Comparison of ENCODE assay signal across 18 cellular contexts in genomic region chr14:69741055-69741454, GRCh38. TPM values are rescaled to one million over a fixed set of nuclear protein-coding genes. Genes with fewer than 3 reads are reported as not detected.
DNase-seq lines count a peak whose midpoint lies in the region; ATAC-seq, FAIRE-seq and TF ChIP-seq lines count a peak whose summit lies in the region.
"Had no signal": no experiment of that assay in that cellular context is flagged by ENCODE, and none has a peak within 500 bp of the region (broad histone marks: within the 10 kb centered on the region; RNA-seq: fewer than 3 reads in every experiment).

No MANE protein-coding gene starts in this region.

- H3K27ac ChIP-seq in epithelial cell of prostate (peak overlapping the region; percentile 70), HepG2 (ENCODE audit: extremely low read length, insufficient read depth, low read length) (no peak overlapping the region)
- H3K27ac ChIP-seq in CD4-positive, alpha-beta T cell (ENCODE audit: low read depth, low read length): no peak overlapping the region
- H3K27ac ChIP-seq: BLaER1 treated with 17β-estradiol and CSF1 and Interleukin-3, amounts not matched to agents 10 nM and 100 nM; KMS-11; SJSA1 had no signal

- H3K4me3 Mint-ChIP-seq in CD4-positive, alpha-beta T cell: no peak overlapping the region

- peaks cover 2% of the 10 kb centered on the region for H3K9me3 Mint-ChIP-seq in CD4-positive, alpha-beta T cell

- peaks cover 1% of the 10 kb centered on the region for H3K27me3 Mint-ChIP-seq in CD4-positive, alpha-beta T cell

- TF ChIP-seq RAD21 in HepG2 (CRISPR knock-in tag; IDR thresholded peaks at IDR 0.05): no peak

- WGBS in HepG2 (ENCODE audit: low lambda C conversion rate): 72% methylated on average over 1 of the region's 1 CpG

- peaks cover 10% of the 10 kb centered on the region for H3K9me3 ChIP-seq in HepG2 (ENCODE audit: low read length)
- no peaks in the 10 kb centered on the region for H3K9me3 ChIP-seq in CD4-positive, alpha-beta T cell (ENCODE audit: control insufficient read depth, low read length)
- H3K9me3 ChIP-seq: SJSA1 had no signal

- H3K9ac ChIP-seq in HepG2 (ENCODE audit: insufficient read depth, low read depth, low read length): no peak overlapping the region
- H3K9ac ChIP-seq: BLaER1 treated with 17β-estradiol and CSF1 and Interleukin-3, amounts not matched to agents 10 nM and 100 nM; KMS-11 had no signal

- H3K4me2 ChIP-seq in HepG2 (ENCODE audit: low read depth, low read length): no peak overlapping the region
- H3K4me2 ChIP-seq: BLaER1 treated with 17β-estradiol and CSF1 and Interleukin-3, amounts not matched to agents 10 nM and 100 nM; KMS-11 had no signal

- intact Hi-C loops in HepG2 (cut with micrococcal nuclease; ENCODE audit: unreplicated experiment): no loop called here
- intact Hi-C loops in CD4-positive, alpha-beta T cell (cut with DNase I, micrococcal nuclease): no loop called here

- TF ChIP-seq CTCF in HepG2 (CRISPR knock-in tag; IDR thresholded peaks at IDR 0.05): no peak
- TF ChIP-seq CTCF in CD4-positive, alpha-beta T cell (IDR thresholded peaks at IDR 0.05): no peak

- no peaks in the 10 kb centered on the region for H3K27me3 ChIP-seq in HepG2 (ENCODE audit: control insufficient read depth in 1 of 2, insufficient read depth in 2 of 2, low read length in 2 of 2)
- no peaks in the 10 kb centered on the region for H3K27me3 ChIP-seq in CD4-positive, alpha-beta T cell (ENCODE audit: control insufficient read depth, insufficient read depth, low read length)
- H3K27me3 ChIP-seq: BLaER1 treated with 17β-estradiol and CSF1 and Interleukin-3, amounts not matched to agents 10 nM and 100 nM; SJSA1 had no signal

- CTCF ChIA-PET in HepG2 (lab: Yijun Ruan, JAX; ENCODE audit: low intra/inter-chr PET ratio, low total read pairs): no interaction called here
- CTCF ChIA-PET in CD4-positive, alpha-beta T cell (lab: Charles Lee): no interaction called here

- no peaks in the 10 kb centered on the region for H4K20me1 ChIP-seq in HepG2 (ENCODE audit: insufficient read depth, low read length)
- H4K20me1 ChIP-seq: BLaER1 treated with 17β-estradiol and CSF1 and Interleukin-3, amounts not matched to agents 10 nM and 100 nM had no signal

- peaks cover 3% of the 10 kb centered on the region for H3K4me1 Mint-ChIP-seq in CD4-positive, alpha-beta T cell (ENCODE audit: low read depth)

- DNase-seq in activated CD8-positive, alpha-beta memory T cell treated with anti-CD3 and anti-CD28 coated beads for 24 hours: peak; percentile 1
- DNase-seq in activated CD8-positive, alpha-beta memory T cell treated with anti-CD3 and anti-CD28 coated beads, Interleukin-2, amount 50 U/mL, for 48 hours: no peak
- DNase-seq in epithelial cell of prostate (ENCODE audit: low read depth, low spot score) (no peak), HepG2 (ENCODE audit: low spot score) (peak; percentile 49), urothelium cell line (ENCODE audit: low spot score) (no peak)
- DNase-seq in CD4-positive, alpha-beta T cell: no peak
- DNase-seq: 8988T, DMS53, HCEC 1CT, NCI-H1930, NCI-H2171, NCI-H510A had no signal

- no peak for TF ChIP-seq POLR2A in HepG2 (IDR thresholded peaks at IDR 0.05; ENCODE audit: insufficient read depth in 1 of 2, low read depth in 2 of 2, low read length in 2 of 2)

- H3K4me1 ChIP-seq in HepG2 (ENCODE audit: insufficient read depth, low read length): peaks cover 30% of the 10 kb centered on the region
- H3K4me1 ChIP-seq: SJSA1 had no signal

- H3K36me3 ChIP-seq in HepG2 (replicated peaks in 1 of 2; ENCODE audit: control insufficient read depth in 1 of 2, insufficient read depth in 2 of 2, low read length in 2 of 2): no peaks in the 10 kb centered on the region
- H3K36me3 ChIP-seq: BLaER1 treated with 17β-estradiol and CSF1 and Interleukin-3, amounts not matched to agents 10 nM and 100 nM; SJSA1 had no signal

- POLR2A ChIA-PET in HepG2 (lab: Yijun Ruan, JAX): no interaction called here
- POLR2A ChIA-PET in CD4-positive, alpha-beta T cell (lab: Charles Lee): no interaction called here

- no TSS peak for BruUV-seq in HepG2 (replicated peaks; lab: Mats Ljungman, UMichigan)

- in situ Hi-C loops in HepG2 (cut with HindIII; ENCODE audit: extremely low pct_ligation_motif_present, low pct_unique_long_range_greater_than_20kb): no loop called here

- no peak for FAIRE-seq in HepG2 (lab: Jason Lieb, UNC)
- FAIRE-seq in urothelium cell line (lab: Jason Lieb, UNC): peak; percentile 89
- FAIRE-seq: RCC 7860 had no signal

- H3K79me2 ChIP-seq in HepG2 (ENCODE audit: insufficient read depth, low read length): no peaks in the 10 kb centered on the region

- no peak overlapping the region for H3K27ac Mint-ChIP-seq in CD4-positive, alpha-beta T cell

- H2AFZ ChIP-seq in HepG2 (ENCODE audit: low read length): no peak overlapping the region

- no peak overlapping the region for H3K4me3 ChIP-seq in HepG2 (replicated peaks in 1 of 3; ENCODE audit: insufficient read depth in 1 of 3, low read depth in 2 of 3, low read length in 3 of 3)
- H3K4me3 ChIP-seq: BLaER1 treated with 17β-estradiol and CSF1 and Interleukin-3, amounts not matched to agents 10 nM and 100 nM; SJSA1 had no signal

- ATAC-seq in HepG2 (no peak), HG03039 (IDR thresholded peaks at IDR 0.05; ENCODE audit: unreplicated experiment) (no peak), GM18907 (IDR thresholded peaks at IDR 0.05; ENCODE audit: unreplicated experiment) (no peak)
- no peak for ATAC-seq in CD4-positive, alpha-beta T cell (ENCODE audit: poor library complexity)

- H3K36me3 Mint-ChIP-seq in CD4-positive, alpha-beta T cell (ENCODE audit: low read depth): no peaks in the 10 kb centered on the region

- peak in 1 of 2 experiments; percentile 62; a peak in 1 of 4 replicates for TF ChIP-seq EP300 in HepG2 (IDR thresholded peaks at IDR 0.05; ENCODE audit: low read depth in 2 of 2, low read length in 2 of 2)
- TF ChIP-seq EP300 in HepG2 (CRISPR knock-in tag; IDR thresholded peaks at IDR 0.05; ENCODE audit: borderline replicate concordance): no peak

RNA-seq across cellular contexts. Expression of gene SRSF5, which starts 25.9 kb away (rescaled TPM):
- total RNA-seq in HepG2 (2016; rRNA removed; fragmentation: Illumina TruSeq; extraction: Trizol): 277 and 333 TPM in 2 replicates
- total RNA-seq in HepG2 (2016; cell fraction: cytosol; rRNA removed; fragmentation: Illumina TruSeq; extraction: Trizol; ENCODE audit: low read depth): 66.7 and 68.4 TPM in 2 replicates
- total RNA-seq in HepG2 (2016; cell fraction: insoluble cytoplasmic fraction; rRNA removed; fragmentation: Illumina TruSeq; extraction: Trizol): 277 and 309 TPM in 2 replicates
- 68.2 and 70.5 TPM in 2 replicates for total RNA-seq in HepG2 (2016; cell fraction: membrane; rRNA removed; fragmentation: Illumina TruSeq; extraction: Trizol)
- total RNA-seq in HepG2 (2016; cell fraction: nucleus; rRNA removed; fragmentation: Illumina TruSeq; extraction: Trizol): 278 and 311 TPM in 2 replicates
- 189 and 218 TPM in 2 replicates for polyA plus RNA-seq in HepG2 (2011; rRNA removed)
- 169 and 242 TPM in 2 replicates for polyA plus RNA-seq in HepG2 (2011; cell fraction: cytosol; rRNA removed)
- polyA plus RNA-seq in HepG2 (2011; cell fraction: nucleus; rRNA removed): 586 and 686 TPM in 2 replicates
- 376 and 529 TPM in 2 replicates for polyA plus RNA-seq in HepG2 (2012)
- polyA plus RNA-seq in HepG2 (2016; cell fraction: cytosol; fragmentation: Illumina TruSeq; extraction: Trizol; ENCODE audit: low read depth): 22.7 and 25.6 TPM in 2 replicates
- polyA plus RNA-seq in HepG2 (2016; cell fraction: insoluble cytoplasmic fraction; fragmentation: Illumina TruSeq; extraction: Trizol; ENCODE audit: low read depth): 415 and 444 TPM in 2 replicates
- polyA plus RNA-seq in HepG2 (2016; cell fraction: membrane; fragmentation: Illumina TruSeq; extraction: Trizol; ENCODE audit: low read depth): 45.5 and 47.3 TPM in 2 replicates
- 410 and 415 TPM in 2 replicates for polyA plus RNA-seq in HepG2 (2016; cell fraction: nucleus; fragmentation: Illumina TruSeq; extraction: Trizol; ENCODE audit: insufficient read depth, low read depth)
- polyA minus RNA-seq in HepG2 (2011; rRNA and poly(A)+ RNA removed; ENCODE audit: low replicate concordance): 99.8 and 128 TPM in 2 replicates
- 61.5 and 65.7 TPM in 2 replicates for polyA minus RNA-seq in HepG2 (2011; cell fraction: cytosol; rRNA and poly(A)+ RNA removed)
- 704 and 755 TPM in 2 replicates for polyA minus RNA-seq in HepG2 (2011; cell fraction: nucleus; rRNA and poly(A)+ RNA removed)
- 1,000 to 10,000 TPM; 1,437 to 1,479 TPM for total RNA-seq in CD4-positive, alpha-beta T cell

RNA-seq across cellular contexts. Expression of gene SLC10A1, which starts 56.0 kb away (rescaled TPM):
- total RNA-seq in HepG2 (2016; rRNA removed; fragmentation: Illumina TruSeq; extraction: Trizol): not detected in 2 replicates
- total RNA-seq in HepG2 (2016; cell fraction: cytosol; rRNA removed; fragmentation: Illumina TruSeq; extraction: Trizol; ENCODE audit: low read depth): not detected in 2 replicates
- not detected in 2 replicates for total RNA-seq in HepG2 (2016; cell fraction: insoluble cytoplasmic fraction; rRNA removed; fragmentation: Illumina TruSeq; extraction: Trizol)
- total RNA-seq in HepG2 (2016; cell fraction: membrane; rRNA removed; fragmentation: Illumina TruSeq; extraction: Trizol): not detected in 2 replicates
- not detected in 2 replicates for total RNA-seq in HepG2 (2016; cell fraction: nucleus; rRNA removed; fragmentation: Illumina TruSeq; extraction: Trizol)
- polyA plus RNA-seq in HepG2 (2011; rRNA removed): 0.17 and 0.18 TPM in 2 replicates
- 0.09 and 0.22 TPM in 2 replicates for polyA plus RNA-seq in HepG2 (2011; cell fraction: cytosol; rRNA removed)
- polyA plus RNA-seq in HepG2 (2011; cell fraction: nucleus; rRNA removed): 0.16 TPM in 1 of 2 replicates, not detected in the other
- 0.12 and 0.30 TPM in 2 replicates for polyA plus RNA-seq in HepG2 (2012)
- polyA plus RNA-seq in HepG2 (2016; cell fraction: cytosol; fragmentation: Illumina TruSeq; extraction: Trizol; ENCODE audit: low read depth): not detected in 2 replicates
- not detected in 2 replicates for polyA plus RNA-seq in HepG2 (2016; cell fraction: insoluble cytoplasmic fraction; fragmentation: Illumina TruSeq; extraction: Trizol; ENCODE audit: low read depth)
- not detected in 2 replicates for polyA plus RNA-seq in HepG2 (2016; cell fraction: membrane; fragmentation: Illumina TruSeq; extraction: Trizol; ENCODE audit: low read depth)
- not detected in 2 replicates for polyA plus RNA-seq in HepG2 (2016; cell fraction: nucleus; fragmentation: Illumina TruSeq; extraction: Trizol; ENCODE audit: insufficient read depth, low read depth)
- polyA minus RNA-seq in HepG2 (2011; rRNA and poly(A)+ RNA removed; ENCODE audit: low replicate concordance): not detected in 2 replicates
- polyA minus RNA-seq in HepG2 (2011; cell fraction: cytosol; rRNA and poly(A)+ RNA removed): not detected in 2 replicates
- not detected in 2 replicates for polyA minus RNA-seq in HepG2 (2011; cell fraction: nucleus; rRNA and poly(A)+ RNA removed)
- total RNA-seq in CD4-positive, alpha-beta T cell: not detected
- total RNA-seq: SJSA1 had no signal

Comparison
In these comparisons a context has a peak if more than half of its experiments do, and no peak if none do; other contexts are left out.
1. DNase-seq: peak in activated CD8-positive, alpha-beta memory T cell treated with anti-CD3 and anti-CD28 coated beads for 24 hours (single experiment) and HepG2 (single experiment); none in activated CD8-positive, alpha-beta memory T cell treated with anti-CD3 and anti-CD28 coated beads, Interleukin-2, amount 50 U/mL, for 48 hours (single experiment), epithelial cell of prostate (single experiment), urothelium cell line (single experiment) and CD4-positive, alpha-beta T cell (0 of 10).